8 cellular contexts compared by ENCODE assay signal in genomic region chr9:75186767-75187380, GRCh38.
DNase-seq lines count a peak whose midpoint lies in the region; ATAC-seq, FAIRE-seq and TF ChIP-seq lines count a peak whose summit lies in the region.

No MANE protein-coding gene starts in this region.

- H3K4me3 Mint-ChIP-seq in CD4-positive, alpha-beta memory T cell = no peak overlapping the region

- H3K9ac ChIP-seq in GM12878 (ENCODE audit: control insufficient read depth, insufficient read depth, low read length) = no peak overlapping the region

- CTCF ChIA-PET in CD4-positive, alpha-beta memory T cell (lab: Charles Lee; ENCODE audit: partially characterized antibody) = interaction anchor here (1.0 to 4.5 kb wide), 8 partner anchors 11 to 411 kb away, joined by 3 to 41 read pairs (median 18); no protein-coding TSS in a partner anchor
- CTCF ChIA-PET in GM12878 (lab: Yijun Ruan, JAX) = interaction anchor here (1.3 to 1.7 kb wide), 3 partner anchors 10 to 413 kb away, joined by 4 to 14 read pairs (median 6); no protein-coding TSS in a partner anchor

- SMC1A ChIA-PET in GM12878 (lab: Charles Lee; ENCODE audit: uncharacterized antibody, unreplicated experiment) = no interaction called here

- no peaks in the 10 kb centered on the region for H3K9me3 Mint-ChIP-seq in CD4-positive, alpha-beta memory T cell

- WGBS in GM12878 (ENCODE audit: insufficient coverage, insufficient replicate concordance, low lambda C conversion rate, missing lambda C conversion rate) = 25% methylated on average over 4 of the region's 4 CpGs

- no TSS peak for BruUV-seq in GM12878 (replicated peaks; lab: Mats Ljungman, UMichigan)

- intact Hi-C loops in CD4-positive, alpha-beta memory T cell (cut with micrococcal nuclease) = loop anchor here (1.0 to 5.0 kb wide), 5 partner anchors 35 to 415 kb away; partner anchors contain the start of genes C9orf40, NMRK1 and OSTF1
- intact Hi-C loops in GM12878 (cut with micrococcal nuclease; ENCODE audit: unreplicated experiment) = no loop called here

- no peaks in the 10 kb centered on the region for H3K27me3 ChIP-seq in CD4-positive, alpha-beta memory T cell (ENCODE audit: insufficient read depth, low read length)
- H3K27me3 ChIP-seq in GM12878 (replicated peaks in 1 of 2; ENCODE audit: control insufficient read depth in 2 of 2, insufficient read depth in 2 of 2, low read length in 1 of 2) = no peaks in the 10 kb centered on the region; a peak in 1 of 4 replicates

- RAD21 ChIA-PET in GM12878 (lab: Charles Lee; ENCODE audit: unreplicated experiment) = no interaction called here

- peaks cover 2 to 6% of the 10 kb centered on the region in 2 donors for H3K36me3 Mint-ChIP-seq in CD4-positive, alpha-beta memory T cell

- in situ Hi-C loops in GM12878 (cut with MboI) = no loop called here

- no peaks in the 10 kb centered on the region for H4K20me1 ChIP-seq in GM12878 (ENCODE audit: control insufficient read depth, insufficient read depth)

- no peak overlapping the region for H3K27ac ChIP-seq in CD4-positive, alpha-beta memory T cell (ENCODE audit: low read depth, low read length)
- H3K27ac ChIP-seq in GM12878 (ENCODE audit: control insufficient read depth, insufficient read depth) = no peak overlapping the region

- peaks cover 15% of the 10 kb centered on the region for H3K4me1 ChIP-seq in CD4-positive, alpha-beta memory T cell (ENCODE audit: insufficient read depth, low read length)
- no peaks in the 10 kb centered on the region for H3K4me1 ChIP-seq in GM12878 (ENCODE audit: control insufficient read depth, insufficient read depth, low read length)

- H3K9me3 ChIP-seq in CD4-positive, alpha-beta memory T cell (ENCODE audit: control insufficient read depth in 1 of 2, low read length in 2 of 2) = no peaks in the 10 kb centered on the region
- no peaks in the 10 kb centered on the region for H3K9me3 ChIP-seq in GM12878 (replicated peaks; ENCODE audit: control insufficient read depth, insufficient read depth, low read length)

- FAIRE-seq in GM12878 (lab: Jason Lieb, UNC) = no peak

- peak in 4 of 5 donors; percentile 23 to 39 (median 26) for DNase-seq in CD4-positive, alpha-beta memory T cell
- no peak for DNase-seq in GM12878 (ENCODE audit: low read depth, low spot score)
- DNase-seq in medulla oblongata (ENCODE audit: extremely low spot score) = peak; percentile 43
- DNase-seq in SK-N-DZ (ENCODE audit: low spot score) = no peak
- DNase-seq in activated CD4-positive, alpha-beta T cell treated with anti-CD3 and anti-CD28 coated beads, Interleukin-2, amount 50 U/mL, for 48 hours = no peak
- DNase-seq in activated CD4-positive, CD25-positive, alpha-beta regulatory T cell (lab: John Stamatoyannopoulos, UW) = no peak

- TF ChIP-seq RAD21 in GM12878 (IDR thresholded peaks at IDR 0.05; ENCODE audit: insufficient read depth, low read depth, low read length) = 0 out of 2 replicates have a peak, but pooled peaks have one; percentile 19

- POLR2A ChIA-PET in CD4-positive, alpha-beta memory T cell (lab: Charles Lee; ENCODE audit: partially characterized antibody) = no interaction called here
- POLR2A ChIA-PET in GM12878 (lab: Charles Lee) = no interaction called here

- no peak overlapping the region for H3K4me2 ChIP-seq in GM12878 (ENCODE audit: control insufficient read depth, insufficient read depth)

- peaks cover 14 to 23% (median 18%) of the 10 kb centered on the region in 4 donors for H3K4me1 Mint-ChIP-seq in CD4-positive, alpha-beta memory T cell

- TF ChIP-seq POLR2A in GM12878 (IDR thresholded peaks at IDR 0.05; ENCODE audit: low read depth, low read length) = no peak

- no peaks in the 10 kb centered on the region for H3K79me2 ChIP-seq in GM12878 (ENCODE audit: control insufficient read depth, insufficient read depth, low read length)

- H3K4me3 ChIP-seq in CD4-positive, alpha-beta memory T cell (ENCODE audit: low read length in 2 of 2) = no peak overlapping the region
- H3K4me3 ChIP-seq in GM12878 = no peak overlapping the region

- TF ChIP-seq CTCF in GM12878 (IDR thresholded peaks at IDR 0.05 in 2 of 3, conservative IDR thresholded peaks at IDR 0.05 in 1 of 3; ENCODE audit: control insufficient read depth in 2 of 3, extremely low read depth in 1 of 3, insufficient read depth in 1 of 3, low read depth in 3 of 3, low read length in 3 of 3) = peak; percentile 65 to 77 (median 76)

- ATAC-seq in HG02885 (IDR thresholded peaks at IDR 0.05; ENCODE audit: poor library complexity, unreplicated experiment) (peak; percentile 52), GM12878 (peak; percentile 59), HG02588 (IDR thresholded peaks at IDR 0.05; ENCODE audit: unreplicated experiment) (no peak)

- no peaks in the 10 kb centered on the region for H3K27me3 Mint-ChIP-seq in CD4-positive, alpha-beta memory T cell

- H3K27ac Mint-ChIP-seq in CD4-positive, alpha-beta memory T cell = no peak overlapping the region

- TF ChIP-seq EP300 in GM12878 (IDR thresholded peaks at IDR 0.05; ENCODE audit: borderline replicate concordance in 1 of 2, control insufficient read depth in 1 of 2, low read depth in 2 of 2, low read length in 2 of 2) = no peak

- no peaks in the 10 kb centered on the region for H3K36me3 ChIP-seq in CD4-positive, alpha-beta memory T cell (ENCODE audit: insufficient read depth, low read length)
- H3K36me3 ChIP-seq in GM12878 (ENCODE audit: control insufficient read depth in 2 of 2, insufficient read depth in 2 of 2, low read length in 1 of 2) = no peaks in the 10 kb centered on the region

- no peak overlapping the region for H2AFZ ChIP-seq in GM12878 (ENCODE audit: control insufficient read depth, low read depth, low read length)

TF ChIP-seq in GM12878, 131 proteins besides CTCF, POLR2A, EP300 and RAD21:
- TF ChIP-seq ELK1 (IDR thresholded peaks at IDR 0.05; ENCODE audit: low read depth, low read length) = no peak
- no peak for TF ChIP-seq NKRF (conservative IDR thresholded peaks at IDR 0.05)
- TF ChIP-seq LARP7 (IDR thresholded peaks at IDR 0.05) = no peak
- no peak for TF ChIP-seq ETV6 (conservative IDR thresholded peaks at IDR 0.05 in 1 of 2, IDR thresholded peaks at IDR 0.05 in 1 of 2; ENCODE audit: borderline replicate concordance in 1 of 2, low read depth in 1 of 2)
- no peak for TF ChIP-seq ZBTB4 (CRISPR knock-in tag; IDR thresholded peaks at IDR 0.05)
- peak; percentile 40; the same call in 1 of the 2 replicates for TF ChIP-seq SMC3 (IDR thresholded peaks at IDR 0.05; ENCODE audit: borderline replicate concordance, low read length)

Comparison
In these comparisons a context has a peak if more than half of its experiments do, and no peak if none do; other contexts are left out.
1. DNase-seq: peak in CD4-positive, alpha-beta memory T cell (4 of 5) and medulla oblongata (single experiment); none in GM12878 (single experiment), SK-N-DZ (single experiment), activated CD4-positive, alpha-beta T cell treated with anti-CD3 and anti-CD28 coated beads, Interleukin-2, amount 50 U/mL, for 48 hours (0 of 2) and activated CD4-positive, CD25-positive, alpha-beta regulatory T cell (0 of 4).